Comparison of ENCODE assay signal across 16 cellular contexts in genomic region chr7:51278797-51279196, GRCh38. TPM values are rescaled to one million over a fixed set of nuclear protein-coding genes. Genes with fewer than 3 reads are reported as not detected.
A peak's percentile ranks its signal among the peaks of the same experiment; 100 is the strongest.
DNase-seq lines count a peak whose midpoint lies in the region; ATAC-seq, FAIRE-seq and TF ChIP-seq lines count a peak whose summit lies in the region.
"Had no signal": no experiment of that assay in that cellular context is flagged by ENCODE, and none has a peak within 500 bp of the region (broad histone marks: within the 10 kb centered on the region; RNA-seq: fewer than 3 reads in every experiment).

No MANE protein-coding gene starts in this region.

- H3K27me3 ChIP-seq in K562 (ENCODE audit: control insufficient read depth in 2 of 2, insufficient read depth in 2 of 2, low read length in 2 of 2) (peaks cover 16 to 31% of the 10 kb centered on the region in 2 experiments), gastrocnemius medialis (no peaks in the 10 kb centered on the region)

- FAIRE-seq in K562 (lab: Jason Lieb, UNC), result no peak

- peaks cover 37% of the 10 kb centered on the region for H3K4me1 ChIP-seq in HEK293 (ENCODE audit: control insufficient read depth, insufficient read depth, low read length)
- no peaks in the 10 kb centered on the region for H3K4me1 ChIP-seq in K562 (replicated peaks in 1 of 2; ENCODE audit: control insufficient read depth in 2 of 2, insufficient read depth in 2 of 2, low read length in 2 of 2)
- peaks cover 56 to 65% of the 10 kb centered on the region in 2 donors for H3K4me1 ChIP-seq in gastrocnemius medialis

- H3K9ac ChIP-seq in K562 (ENCODE audit: insufficient read depth in 1 of 2, low read depth in 2 of 2, low read length in 2 of 2), result no peak overlapping the region

- BruUV-seq in K562 (replicated peaks; lab: Mats Ljungman, UMichigan), result no TSS peak

- H3K27ac ChIP-seq in HEK293 (ENCODE audit: extremely low read depth, low read depth, low read length) (no peak overlapping the region), K562 (ENCODE audit: extremely low read depth, low read depth, low read length) (no peak overlapping the region), gastrocnemius medialis (peak overlapping the region; percentile 92 to 97 (median 94))

- no peaks in the 10 kb centered on the region for H3K9me3 ChIP-seq in HEK293 (ENCODE audit: control insufficient read depth, insufficient read depth, low read depth, low read length)
- no peaks in the 10 kb centered on the region for H3K9me3 ChIP-seq in K562 (replicated peaks; ENCODE audit: control insufficient read depth, insufficient read depth, low read depth, low read length)
- H3K9me3 ChIP-seq in gastrocnemius medialis, result no peaks in the 10 kb centered on the region

- H3K9me1 ChIP-seq in K562 (ENCODE audit: control insufficient read depth, insufficient read depth, low read length), result no peaks in the 10 kb centered on the region

- intact Hi-C loops in K562 (cut with micrococcal nuclease), result no loop called here
- intact Hi-C loops in gastrocnemius medialis (cut with DNase I; ENCODE audit: low total_unique reads), result loop anchor here (2.0 kb wide), 2 partner anchors 36 to 44 kb away; no protein-coding TSS in a partner anchor

- DNase-seq in NCI-H2171 treated with DMSO at 0.1 percent for 48 hours (lab: John Stamatoyannopoulos, UW) (peak; percentile 96), K562 (ENCODE audit: extremely low read depth in 1 of 4, low spot score in 3 of 4) (peak in 1 of 4 experiments; percentile 11), gastrocnemius medialis (peak; percentile 81 to 88)
- DNase-seq: activated CD4-positive, CD25-positive, alpha-beta regulatory T cell treated with anti-CD3 and anti-CD28 coated beads, Interleukin-2, amount 50 U/mL, for 72 hours; activated naive CD8-positive, alpha-beta T cell treated with anti-CD3 and anti-CD28 coated beads, Interleukin-2, amount 50 U/mL, for 24 hours; CD4-positive, alpha-beta T cell; GOT3; naive B cell; NCI-H1436 treated with DMSO at 0.1 percent for 48 hours; OCI-M1; stimulated activated naive CD4-positive, alpha-beta T cell treated with Interleukin-2 at 50 U/mL for 16 hours had no signal

- ATAC-seq in K562, result no peak
- peak; percentile 65 to 70 for ATAC-seq in gastrocnemius medialis
- ATAC-seq in HG03039 (IDR thresholded peaks at IDR 0.05; ENCODE audit: unreplicated experiment), result no peak
- ATAC-seq in HG03439 (IDR thresholded peaks at IDR 0.05; ENCODE audit: unreplicated experiment), result no peak
- no peak for ATAC-seq in GM19467 (IDR thresholded peaks at IDR 0.05; ENCODE audit: unreplicated experiment)
- ATAC-seq: activated naive CD8-positive, alpha-beta T cell treated with anti-CD3 and anti-CD28 coated beads, Interleukin-2, amount 50 U/mL, for 24 hours had no signal

- no peaks in the 10 kb centered on the region for H3K79me2 ChIP-seq in K562 (ENCODE audit: control insufficient read depth, insufficient read depth, low read length)

- no peaks in the 10 kb centered on the region for H3K36me3 ChIP-seq in HEK293 (ENCODE audit: control insufficient read depth in 2 of 2, insufficient read depth in 1 of 2, low read length in 2 of 2)
- no peaks in the 10 kb centered on the region for H3K36me3 ChIP-seq in K562 (ENCODE audit: control insufficient read depth, insufficient read depth, low read length)
- no peaks in the 10 kb centered on the region for H3K36me3 ChIP-seq in gastrocnemius medialis

- H4K20me1 ChIP-seq in K562 (replicated peaks; ENCODE audit: control insufficient read depth, insufficient read depth, low read length), result no peaks in the 10 kb centered on the region; the same call in 1 of the 2 replicates

- no peak for TF ChIP-seq RAD21 in K562 (CRISPR knock-in tag; conservative IDR thresholded peaks at IDR 0.05 in 1 of 2, IDR thresholded peaks at IDR 0.05 in 1 of 2)

- 3% methylated on average over 6 of the region's 6 CpGs for WGBS in K562 (ENCODE audit: insufficient coverage, low coverage, missing lambda C conversion rate)

- TF ChIP-seq CTCF in HEK293 (tag by site-specific recombination; IDR thresholded peaks at IDR 0.05), result no peak
- TF ChIP-seq CTCF in K562 (IDR thresholded peaks at IDR 0.05 in 2 of 3, conservative IDR thresholded peaks at IDR 0.05 in 1 of 3; ENCODE audit: insufficient read depth in 2 of 3, low read depth in 1 of 3, low read length in 3 of 3), result no peak
- TF ChIP-seq CTCF in gastrocnemius medialis (IDR thresholded peaks at IDR 0.05 in 4 of 5, conservative IDR thresholded peaks at IDR 0.05 in 1 of 5), result no peak

- H2AFZ ChIP-seq in K562 (ENCODE audit: low read depth, low read length), result no peak overlapping the region

- no peak for TF ChIP-seq EP300 in K562 (IDR thresholded peaks at IDR 0.05; ENCODE audit: low read length)

- TF ChIP-seq POLR2A in K562 (conservative IDR thresholded peaks at IDR 0.05), result no peak
- TF ChIP-seq POLR2A in gastrocnemius medialis (IDR thresholded peaks at IDR 0.05), result no peak

- POLR2A ChIA-PET in HEK293 (lab: Yijun Ruan, JAX), result no interaction called here
- POLR2A ChIA-PET in K562 (lab: Yijun Ruan, JAX), result no interaction called here

- in situ Hi-C loops in K562 (cut with MboI), result no loop called here
- in situ Hi-C loops in gastrocnemius medialis (cut with MboI; ENCODE audit: low sequenced_read_pairs in 4 of 4), result no loop called here

- CTCF ChIA-PET in HEK293 (lab: Yijun Ruan, JAX) (no interaction called here), K562 (lab: Yijun Ruan, JAX; ENCODE audit: low intra/inter-chr PET ratio) (no interaction called here)

- no peak overlapping the region for H3K4me2 ChIP-seq in K562 (ENCODE audit: insufficient read depth, low read length)

- H3K4me3 ChIP-seq in HEK293 (ENCODE audit: low read depth, low read length) (no peak overlapping the region), K562 (no peak overlapping the region), gastrocnemius medialis (peak overlapping the region; percentile 32 to 46 (median 40))

TF ChIP-seq in HEK293, 187 proteins besides CTCF, POLR2A, EP300 and RAD21:
- TF ChIP-seq ZFHX2 (tag by site-specific recombination; conservative IDR thresholded peaks at IDR 0.05), result 0 out of 2 replicates have a peak, but pooled peaks have one; percentile 7
- no peak for TF ChIP-seq ZNF335 (tag by site-specific recombination; conservative IDR thresholded peaks at IDR 0.05)
- TF ChIP-seq PBX3 (CRISPR knock-in tag; IDR thresholded peaks at IDR 0.05), result no peak

TF ChIP-seq in K562, 482 proteins besides CTCF, POLR2A, EP300 and RAD21 (continues in another document):
- peak; percentile 41; the same call in 1 of the 2 replicates for TF ChIP-seq CBFA2T2 (conservative IDR thresholded peaks at IDR 0.05)
- no peak for TF ChIP-seq CBX5 (IDR thresholded peaks at IDR 0.05; ENCODE audit: borderline replicate concordance, low read depth)
- peak; percentile 62 for TF ChIP-seq CBFA2T3 (IDR thresholded peaks at IDR 0.05)
- TF ChIP-seq RBM39 (optimal IDR thresholded peaks at IDR 0.05; ENCODE audit: low read depth, low read length), result no peak
- TF ChIP-seq ZNF282 (CRISPR knock-in tag; IDR thresholded peaks at IDR 0.05), result no peak
- no peak for TF ChIP-seq ZBTB5 (IDR thresholded peaks at IDR 0.05)
- 0 out of 2 replicates have a peak, but pooled peaks have one; percentile 28 for TF ChIP-seq MAX (CRISPR knock-in tag; IDR thresholded peaks at IDR 0.05)
- TF ChIP-seq GTF2B (IDR thresholded peaks at IDR 0.05; ENCODE audit: extremely low read depth, insufficient read length), result no peak
- TF ChIP-seq SLC30A9 (CRISPR knock-in tag; IDR thresholded peaks at IDR 0.05), result no peak
- TF ChIP-seq HEY1 (CRISPR knock-in tag; IDR thresholded peaks at IDR 0.05; ENCODE audit: borderline replicate concordance), result no peak

RNA-seq across cellular contexts. Expression of gene COBL, which starts 37.8 kb away (rescaled TPM):
- 1.1 and 1.5 TPM in 2 replicates for total RNA-seq in K562 (2011; cell fraction: chromatin; rRNA removed; ENCODE audit: low replicate concordance)
- 0.39 and 0.67 TPM in 2 replicates for total RNA-seq in K562 (2011; cell fraction: nucleolus; rRNA removed)
- total RNA-seq in K562 (2011; cell fraction: nucleoplasm; rRNA removed), result 0.51 and 0.61 TPM in 2 replicates
- total RNA-seq in K562 (2014; rRNA removed) (not detected in 2 replicates), K562 (2014; rRNA removed; fragmentation: Illumina TruSeq; extraction: Trizol) (0.07 and 0.13 TPM in 2 replicates), K562 (2015; rRNA removed; fragmentation: Illumina TruSeq; extraction: Trizol) (0.08 and 0.11 TPM in 2 replicates), K562 (2021) (0.11 and 0.27 TPM in 2 replicates), gastrocnemius medialis (100 to 1,000 TPM in 2 of 4 donors, 10 to 100 TPM in 2; 82.1 to 170 (median 124) TPM)
- polyA plus RNA-seq in K562 (2011; rRNA removed) (2.4 TPM in 2 replicates), K562 (2014; fragmentation: Illumina TruSeq; extraction: Trizol) (0.07 and 0.19 TPM in 2 replicates), K562 (2014; fragmentation: Nextera tagmentation; extraction: Ambion mirVana) (not detected), K562 (2014; rRNA removed) (0.01 and 0.19 TPM in 2 replicates)
- 0.75 and 1.1 TPM in 2 replicates for polyA plus RNA-seq in K562 (2011; cell fraction: cytosol; rRNA removed)
- polyA plus RNA-seq in K562 (2011; cell fraction: nucleus; rRNA removed), result 2.6 and 4.8 TPM in 2 replicates
- 0.04 and 0.09 TPM in 2 replicates for polyA plus RNA-seq in K562 (2012)
- 3.2 and 4.1 TPM in 2 replicates for polyA minus RNA-seq in K562 (2011; rRNA and poly(A)+ RNA removed)
- polyA minus RNA-seq in K562 (2011; cell fraction: cytosol; rRNA and poly(A)+ RNA removed), result 1.0 and 3.1 TPM in 2 replicates
- 2.7 and 3.8 TPM in 2 replicates for polyA minus RNA-seq in K562 (2011; cell fraction: nucleus; rRNA and poly(A)+ RNA removed)
- total RNA-seq: CD4-positive, alpha-beta T cell; T-helper 1 cell treated with Interleukin-12 subunit alpha and Interleukin-12 subunit beta and Interleukin-4 antibody, amounts not matched to agents 30 ng/mL and 1 ng/mL, for 36 hours had no signal

Comparison
In these comparisons a context has a peak if more than half of its experiments do, and no peak if none do; other contexts are left out.
1. H3K27ac ChIP-seq: peak in gastrocnemius medialis (4 of 4); none in HEK293 (single experiment) and K562 (single experiment).
2. H3K4me3 ChIP-seq: peak in gastrocnemius medialis (4 of 4); none in HEK293 (single experiment) and K562 (single experiment).
3. ATAC-seq: peak in gastrocnemius medialis (2 of 2); none in K562 (single experiment), HG03039 (single experiment), HG03439 (single experiment) and GM19467 (single experiment).
4. RNA of gene COBL, which starts 37.8 kb away (total RNA-seq): 82.1 to 170 TPM in gastrocnemius medialis; 0.07 to 1.5 TPM in K562; every median in the first group is over 10 times any median in the second.